ENCODE assay signal across 8 cellular contexts in the genomic region with DNA sequence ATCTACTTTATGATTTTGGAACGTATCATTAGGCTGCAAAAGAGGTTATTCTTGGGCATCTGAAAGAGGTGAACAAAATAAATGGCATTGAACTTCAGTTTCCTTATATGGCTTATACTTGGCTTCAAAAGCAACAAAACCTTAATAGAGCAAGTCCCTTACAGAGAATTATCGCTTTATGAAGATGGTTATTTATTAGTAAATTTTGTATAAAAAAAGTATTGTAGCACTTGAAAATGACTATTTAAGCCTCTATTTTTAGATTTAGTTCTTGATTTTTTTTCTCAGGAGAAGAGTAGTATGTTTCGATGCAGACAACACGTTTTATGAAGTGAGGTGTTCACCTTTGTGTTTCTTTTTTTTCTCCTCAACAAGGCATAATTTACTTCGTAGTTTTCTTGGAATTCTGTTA.
DNase-seq lines count a peak whose midpoint lies in the region; ATAC-seq and TF ChIP-seq lines count a peak whose summit lies in the region.

No MANE protein-coding gene starts in this region.

- H3K27ac ChIP-seq in epithelial cell of prostate, result peak overlapping the region; percentile 99

- peak overlapping the region; percentile 98 for H3K4me3 ChIP-seq in GM06990 (replicated peaks; ENCODE audit: low read depth, low read length)

- TF ChIP-seq CTCF in GM06990 (IDR thresholded peaks at IDR 0.05; ENCODE audit: insufficient read depth, low read length, poor library complexity, severe bottlenecking), result no peak

- ATAC-seq in GM18858 (IDR thresholded peaks at IDR 0.05; ENCODE audit: unreplicated experiment), result no peak
- ATAC-seq in GM21786 (IDR thresholded peaks at IDR 0.05; ENCODE audit: unreplicated experiment), result no peak

- DNase-seq in GM06990 (ENCODE audit: extremely low read depth, insufficient read length), result no peak
- peak; percentile 43 for DNase-seq in OCI-M1 (lab: John Stamatoyannopoulos, UW)
- DNase-seq in epithelial cell of prostate (ENCODE audit: low read depth, low spot score), result no peak
- DNase-seq in pons (ENCODE audit: low spot score), result peak; percentile 48
- DNase-seq in HK-2 (ENCODE audit: unreplicated experiment), result no peak
- no peak for DNase-seq in effector CD4-positive, alpha-beta T cell

- no peaks in the 10 kb centered on the region for H3K36me3 ChIP-seq in GM06990 (ENCODE audit: control insufficient read depth, insufficient read depth, low read length)

- H3K27me3 ChIP-seq in GM06990 (replicated peaks; ENCODE audit: control insufficient read depth, insufficient read depth, low read length), result no peaks in the 10 kb centered on the region

Comparison
In these comparisons a context has a peak if more than half of its experiments do, and no peak if none do; other contexts are left out.
1. DNase-seq: peak in OCI-M1 (single experiment) and pons (single experiment); none in GM06990 (single experiment), epithelial cell of prostate (single experiment), HK-2 (single experiment) and effector CD4-positive, alpha-beta T cell (single experiment).